Comparison of ENCODE assay signal across 7 cellular contexts in genomic region chr1:248434913-248435312, GRCh38.
A peak's percentile ranks its signal among the peaks of the same experiment; 100 is the strongest.
DNase-seq lines count a peak whose midpoint lies in the region; ATAC-seq, FAIRE-seq and TF ChIP-seq lines count a peak whose summit lies in the region.
"Not testable (repeated sequence)": the region's sequence is repeated elsewhere in the genome, so short reads cannot be mapped to it uniquely, and the experiment has no call there.

No MANE protein-coding gene starts in this region.

- ATAC-seq in GM18511 (IDR thresholded peaks at IDR 0.05; ENCODE audit: unreplicated experiment) (peak; percentile 41), GM21619 (IDR thresholded peaks at IDR 0.05; ENCODE audit: unreplicated experiment) (peak; percentile 58), HG02642 (IDR thresholded peaks at IDR 0.05; ENCODE audit: poor library complexity, unreplicated experiment) (peak; percentile 40), HG03045 (IDR thresholded peaks at IDR 0.05; ENCODE audit: unreplicated experiment) (peak; percentile 46), HG03558 (IDR thresholded peaks at IDR 0.05; ENCODE audit: extremely low read depth, unreplicated experiment) (peak; percentile 47)

- FAIRE-seq in GM19239 (lab: Jason Lieb, UNC) = peak; percentile 61

- DNase-seq in GM12865 (ENCODE audit: low read depth) = peak; percentile 27
- not testable (repeated sequence) for DNase-seq in GM19239 (ENCODE audit: insufficient read length, low spot score)

- TF ChIP-seq CTCF in GM12865 (IDR thresholded peaks at IDR 0.05; ENCODE audit: insufficient read depth, low read depth, low read length, missing control alignments) = not testable (repeated sequence)

- not testable (repeated sequence) for H3K4me3 ChIP-seq in GM12865 (ENCODE audit: low read depth, low read length)
